27 cellular contexts compared by ENCODE assay signal in the genomic region with DNA sequence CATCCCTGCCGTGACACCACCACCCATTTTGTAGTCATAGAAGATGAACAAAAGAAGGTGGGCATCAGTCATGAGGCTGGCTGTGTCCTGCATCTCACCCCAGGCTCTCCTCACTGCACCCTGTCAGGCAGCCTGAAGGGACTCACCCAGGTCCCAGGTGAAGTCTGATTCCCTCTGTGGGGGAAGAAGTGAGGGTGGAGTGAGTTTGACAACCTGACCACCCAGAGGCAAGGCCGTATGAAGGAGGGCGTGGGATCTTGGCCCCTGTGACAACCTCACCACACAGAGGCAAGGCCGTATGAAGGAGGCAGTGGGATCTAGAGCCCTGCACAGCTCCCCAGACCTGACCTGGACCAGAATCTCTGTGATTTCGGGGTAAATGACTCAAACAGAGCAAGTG.
"Had no signal": no experiment of that assay in that cellular context is flagged by ENCODE, and none has a peak within 500 bp of the region (broad histone marks: within the 10 kb centered on the region; RNA-seq: fewer than 3 reads in every experiment).

No MANE protein-coding gene starts in this region.

- H3K36me3 Mint-ChIP-seq: naive thymus-derived CD8-positive, alpha-beta T cell; stimulated activated memory B cell treated with anti-CD40 and anti-IgM and Interleukin-4, amounts not matched to agents 10 μg/mL and 1 μg/mL and 100 μg/mL, for 72 hours had no signal

- H3K27ac ChIP-seq: colonic mucosa, epithelial cell of prostate, gastrocnemius medialis, heart left ventricle, hepatocyte, ovary, right lobe of liver, testis, tibial artery, upper lobe of left lung, uterus had no signal

- H3K36me3 ChIP-seq: colonic mucosa, gastrocnemius medialis, heart left ventricle, ovary, right lobe of liver, tibial artery, upper lobe of left lung, uterus had no signal

- H3K27me3 ChIP-seq: colonic mucosa, gastrocnemius medialis, heart left ventricle, hepatocyte, ovary, right lobe of liver, testis, tibial artery, upper lobe of left lung, uterus had no signal

- H3K4me3 ChIP-seq: colonic mucosa, gastrocnemius medialis, heart left ventricle, hepatocyte, ovary, right lobe of liver, testis, tibial artery, upper lobe of left lung, uterus had no signal

- H3K4me3 Mint-ChIP-seq: dendritic cell treated with granulocyte-macrophage colony-stimulating factor and Interleukin-4, amounts not matched to agents 40 ng/mL and 50 ng/mL, for 4 days; endodermal cell; naive thymus-derived CD8-positive, alpha-beta T cell; nephron progenitor cell; stimulated activated memory B cell treated with anti-CD40 and anti-IgM and Interleukin-4, amounts not matched to agents 10 μg/mL and 1 μg/mL and 100 μg/mL, for 72 hours had no signal

- H3K4me1 ChIP-seq: colonic mucosa, right lobe of liver, uterus had no signal

- ATAC-seq: esophagus mucosa; gastrocnemius medialis; heart left ventricle; left lobe of liver; naive thymus-derived CD8-positive, alpha-beta T cell; right lobe of liver; stimulated activated memory B cell treated with anti-CD40 and anti-IgM and Interleukin-4, amounts not matched to agents 10 μg/mL and 1 μg/mL and 100 μg/mL, for 72 hours; stimulated activated naive CD8-positive, alpha-beta T cell treated with anti-CD3 and anti-CD28 coated beads, Interleukin-15, Interleukin-2, amounts not matched to agents 100 U/mL and 50 U/mL, for 24 hours had no signal

- H3K27ac Mint-ChIP-seq: dendritic cell treated with granulocyte-macrophage colony-stimulating factor and Interleukin-4, amounts not matched to agents 40 ng/mL and 50 ng/mL, for 4 days; endodermal cell; naive thymus-derived CD8-positive, alpha-beta T cell; stimulated activated memory B cell treated with anti-CD40 and anti-IgM and Interleukin-4, amounts not matched to agents 10 μg/mL and 1 μg/mL and 100 μg/mL, for 72 hours had no signal

- H3K9me3 Mint-ChIP-seq: dendritic cell treated with granulocyte-macrophage colony-stimulating factor and Interleukin-4, amounts not matched to agents 40 ng/mL and 50 ng/mL, for 4 days; endodermal cell; nephron progenitor cell; stimulated activated memory B cell treated with anti-CD40 and anti-IgM and Interleukin-4, amounts not matched to agents 10 μg/mL and 1 μg/mL and 100 μg/mL, for 72 hours had no signal

- DNase-seq: colonic mucosa; effector CD8-positive, alpha-beta T cell; endodermal cell; foreskin fibroblast; gastrocnemius medialis; heart left ventricle; kidney; mammary epithelial cell; mesendoderm; nephron progenitor cell; nucleus accumbens; ovary; stimulated activated CD4-positive, alpha-beta T cell treated with anti-CD3 and anti-CD28 coated beads, Interleukin-4, amount 100 ng/mL, for 4 hours; stimulated activated naive CD8-positive, alpha-beta T cell treated with anti-CD3 and anti-CD28 coated beads, Interleukin-15, Interleukin-2, amounts not matched to agents 100 U/mL and 50 U/mL, for 24 hours; substantia nigra; testis had no signal

- H3K9me3 ChIP-seq: colonic mucosa, gastrocnemius medialis, heart left ventricle, ovary, right lobe of liver, testis, tibial artery, upper lobe of left lung, uterus had no signal
